In genomic region chrX:12986164-12986779, GRCh38 we compare ENCODE assay signal across 1 cellular context.
TF ChIP-seq lines count a peak whose summit lies in the region.

No MANE protein-coding gene starts in this region.

TF ChIP-seq in K562, 482 proteins besides CTCF, POLR2A, EP300 and RAD21 (continued from another document):
- TF ChIP-seq, protein P1, sequence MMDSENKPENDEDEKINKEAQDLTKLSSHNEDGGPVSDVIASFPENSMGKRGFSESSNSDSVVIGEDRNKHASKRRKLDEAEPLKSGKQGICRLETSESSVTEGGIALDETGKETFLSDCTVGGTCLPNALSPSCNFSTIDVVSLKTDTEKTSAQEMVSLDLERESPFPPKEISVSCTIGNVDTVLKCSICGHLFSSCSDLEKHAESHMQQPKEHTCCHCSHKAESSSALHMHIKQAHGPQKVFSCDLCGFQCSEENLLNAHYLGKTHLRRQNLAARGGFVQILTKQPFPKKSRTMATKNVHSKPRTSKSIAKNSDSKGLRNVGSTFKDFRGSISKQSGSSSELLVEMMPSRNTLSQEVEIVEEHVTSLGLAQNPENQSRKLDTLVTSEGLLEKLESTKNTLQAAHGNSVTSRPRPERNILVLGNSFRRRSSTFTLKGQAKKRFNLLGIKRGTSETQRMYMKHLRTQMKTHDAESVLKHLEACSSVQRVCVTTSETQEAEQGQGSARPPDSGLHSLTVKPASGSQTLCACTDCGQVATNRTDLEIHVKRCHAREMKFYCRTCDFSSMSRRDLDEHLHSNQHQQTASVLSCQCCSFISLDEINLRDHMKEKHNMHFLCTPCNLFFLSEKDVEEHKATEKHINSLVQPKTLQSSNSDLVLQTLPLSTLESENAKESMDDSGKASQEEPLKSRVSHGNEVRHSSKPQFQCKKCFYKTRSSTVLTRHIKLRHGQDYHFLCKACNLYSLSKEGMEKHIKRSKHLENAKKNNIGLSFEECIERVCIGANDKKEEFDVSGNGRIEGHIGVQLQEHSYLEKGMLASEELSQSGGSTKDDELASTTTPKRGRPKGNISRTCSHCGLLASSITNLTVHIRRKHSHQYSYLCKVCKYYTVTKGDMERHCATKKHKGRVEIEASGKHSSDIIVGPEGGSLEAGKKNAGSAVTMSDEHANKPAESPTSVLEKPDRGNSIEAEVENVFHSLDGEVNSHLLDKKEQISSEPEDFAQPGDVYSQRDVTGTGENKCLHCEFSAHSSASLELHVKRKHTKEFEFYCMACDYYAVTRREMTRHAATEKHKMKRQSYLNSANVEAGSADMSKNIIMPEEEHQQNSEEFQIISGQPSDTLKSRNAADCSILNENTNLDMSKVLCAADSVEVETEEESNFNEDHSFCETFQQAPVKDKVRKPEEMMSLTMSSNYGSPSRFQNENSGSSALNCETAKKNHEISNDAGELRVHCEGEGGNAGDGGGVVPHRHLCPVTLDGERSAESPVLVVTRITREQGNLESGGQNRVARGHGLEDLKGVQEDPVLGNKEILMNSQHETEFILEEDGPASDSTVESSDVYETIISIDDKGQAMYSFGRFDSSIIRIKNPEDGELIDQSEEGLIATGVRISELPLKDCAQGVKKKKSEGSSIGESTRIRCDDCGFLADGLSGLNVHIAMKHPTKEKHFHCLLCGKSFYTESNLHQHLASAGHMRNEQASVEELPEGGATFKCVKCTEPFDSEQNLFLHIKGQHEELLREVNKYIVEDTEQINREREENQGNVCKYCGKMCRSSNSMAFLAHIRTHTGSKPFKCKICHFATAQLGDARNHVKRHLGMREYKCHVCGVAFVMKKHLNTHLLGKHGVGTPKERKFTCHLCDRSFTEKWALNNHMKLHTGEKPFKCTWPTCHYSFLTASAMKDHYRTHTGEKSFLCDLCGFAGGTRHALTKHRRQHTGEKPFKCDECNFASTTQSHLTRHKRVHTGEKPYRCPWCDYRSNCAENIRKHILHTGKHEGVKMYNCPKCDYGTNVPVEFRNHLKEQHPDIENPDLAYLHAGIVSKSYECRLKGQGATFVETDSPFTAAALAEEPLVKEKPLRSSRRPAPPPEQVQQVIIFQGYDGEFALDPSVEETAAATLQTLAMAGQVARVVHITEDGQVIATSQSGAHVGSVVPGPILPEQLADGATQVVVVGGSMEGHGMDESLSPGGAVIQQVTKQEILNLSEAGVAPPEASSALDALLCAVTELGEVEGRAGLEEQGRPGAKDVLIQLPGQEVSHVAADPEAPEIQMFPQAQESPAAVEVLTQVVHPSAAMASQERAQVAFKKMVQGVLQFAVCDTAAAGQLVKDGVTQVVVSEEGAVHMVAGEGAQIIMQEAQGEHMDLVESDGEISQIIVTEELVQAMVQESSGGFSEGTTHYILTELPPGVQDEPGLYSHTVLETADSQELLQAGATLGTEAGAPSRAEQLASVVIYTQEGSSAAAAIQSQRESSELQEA (IDR thresholded peaks at IDR 0.05; ENCODE audit: low read depth): no peak
- TF ChIP-seq, protein P2, sequence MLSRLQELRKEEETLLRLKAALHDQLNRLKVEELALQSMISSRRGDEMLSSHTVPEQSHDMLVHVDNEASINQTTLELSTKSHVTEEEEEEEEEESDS (CRISPR knock-in tag; IDR thresholded peaks at IDR 0.05): no peak
- TF ChIP-seq RCOR1 (IDR thresholded peaks at IDR 0.05; ENCODE audit: borderline replicate concordance in 1 of 2, low read depth in 2 of 2, low read length in 2 of 2): 0 out of 4 replicates have a peak, but pooled peaks of 1 of the 2 experiments have one; percentile 16
- TF ChIP-seq, protein P3, sequence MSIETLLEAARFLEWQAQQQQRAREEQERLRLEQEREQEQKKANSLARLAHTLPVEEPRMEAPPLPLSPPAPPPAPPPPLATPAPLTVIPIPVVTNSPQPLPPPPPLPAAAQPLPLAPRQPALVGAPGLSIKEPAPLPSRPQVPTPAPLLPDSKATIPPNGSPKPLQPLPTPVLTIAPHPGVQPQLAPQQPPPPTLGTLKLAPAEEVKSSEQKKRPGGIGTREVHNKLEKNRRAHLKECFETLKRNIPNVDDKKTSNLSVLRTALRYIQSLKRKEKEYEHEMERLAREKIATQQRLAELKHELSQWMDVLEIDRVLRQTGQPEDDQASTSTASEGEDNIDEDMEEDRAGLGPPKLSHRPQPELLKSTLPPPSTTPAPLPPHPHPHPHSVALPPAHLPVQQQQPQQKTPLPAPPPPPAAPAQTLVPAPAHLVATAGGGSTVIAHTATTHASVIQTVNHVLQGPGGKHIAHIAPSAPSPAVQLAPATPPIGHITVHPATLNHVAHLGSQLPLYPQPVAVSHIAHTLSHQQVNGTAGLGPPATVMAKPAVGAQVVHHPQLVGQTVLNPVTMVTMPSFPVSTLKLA (conservative IDR thresholded peaks at IDR 0.05): no peak
- TF ChIP-seq SMARCA4 (IDR thresholded peaks at IDR 0.05): peak; percentile 69; the same call in 1 of the 2 replicates
- no peak for TF ChIP-seq TEAD1 (CRISPR knock-in tag; IDR thresholded peaks at IDR 0.05)
- 0 out of 2 replicates have a peak, but pooled peaks have one; percentile 46 for TF ChIP-seq CHAMP1 (IDR thresholded peaks at IDR 0.05)
- TF ChIP-seq CBFA2T3 (IDR thresholded peaks at IDR 0.05): peak; percentile 69
- TF ChIP-seq JUND (IDR thresholded peaks at IDR 0.05; ENCODE audit: borderline replicate concordance, low read depth, low read length): 0 out of 2 replicates have a peak, but pooled peaks have one; percentile 27
- TF ChIP-seq JUND (tag; IDR thresholded peaks at IDR 0.05; ENCODE audit: borderline replicate concordance, low read depth, low read length): peak; percentile 29; the same call in 1 of the 3 replicates
- no peak for TF ChIP-seq PYGO2 (tag; IDR thresholded peaks at IDR 0.05)
- TF ChIP-seq, protein P4, sequence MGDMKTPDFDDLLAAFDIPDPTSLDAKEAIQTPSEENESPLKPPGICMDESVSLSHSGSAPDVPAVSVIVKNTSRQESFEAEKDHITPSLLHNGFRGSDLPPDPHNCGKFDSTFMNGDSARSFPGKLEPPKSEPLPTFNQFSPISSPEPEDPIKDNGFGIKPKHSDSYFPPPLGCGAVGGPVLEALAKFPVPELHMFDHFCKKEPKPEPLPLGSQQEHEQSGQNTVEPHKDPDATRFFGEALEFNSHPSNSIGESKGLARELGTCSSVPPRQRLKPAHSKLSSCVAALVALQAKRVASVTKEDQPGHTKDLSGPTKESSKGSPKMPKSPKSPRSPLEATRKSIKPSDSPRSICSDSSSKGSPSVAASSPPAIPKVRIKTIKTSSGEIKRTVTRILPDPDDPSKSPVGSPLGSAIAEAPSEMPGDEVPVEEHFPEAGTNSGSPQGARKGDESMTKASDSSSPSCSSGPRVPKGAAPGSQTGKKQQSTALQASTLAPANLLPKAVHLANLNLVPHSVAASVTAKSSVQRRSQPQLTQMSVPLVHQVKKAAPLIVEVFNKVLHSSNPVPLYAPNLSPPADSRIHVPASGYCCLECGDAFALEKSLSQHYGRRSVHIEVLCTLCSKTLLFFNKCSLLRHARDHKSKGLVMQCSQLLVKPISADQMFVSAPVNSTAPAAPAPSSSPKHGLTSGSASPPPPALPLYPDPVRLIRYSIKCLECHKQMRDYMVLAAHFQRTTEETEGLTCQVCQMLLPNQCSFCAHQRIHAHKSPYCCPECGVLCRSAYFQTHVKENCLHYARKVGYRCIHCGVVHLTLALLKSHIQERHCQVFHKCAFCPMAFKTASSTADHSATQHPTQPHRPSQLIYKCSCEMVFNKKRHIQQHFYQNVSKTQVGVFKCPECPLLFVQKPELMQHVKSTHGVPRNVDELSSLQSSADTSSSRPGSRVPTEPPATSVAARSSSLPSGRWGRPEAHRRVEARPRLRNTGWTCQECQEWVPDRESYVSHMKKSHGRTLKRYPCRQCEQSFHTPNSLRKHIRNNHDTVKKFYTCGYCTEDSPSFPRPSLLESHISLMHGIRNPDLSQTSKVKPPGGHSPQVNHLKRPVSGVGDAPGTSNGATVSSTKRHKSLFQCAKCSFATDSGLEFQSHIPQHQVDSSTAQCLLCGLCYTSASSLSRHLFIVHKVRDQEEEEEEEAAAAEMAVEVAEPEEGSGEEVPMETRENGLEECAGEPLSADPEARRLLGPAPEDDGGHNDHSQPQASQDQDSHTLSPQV (IDR thresholded peaks at IDR 0.05): no peak
- TF ChIP-seq GATAD2B (IDR thresholded peaks at IDR 0.05; ENCODE audit: borderline replicate concordance): no peak
- TF ChIP-seq ZBTB11 (CRISPR knock-in tag; IDR thresholded peaks at IDR 0.05): no peak
- peak; percentile 70 for TF ChIP-seq EHMT2 (IDR thresholded peaks at IDR 0.05)
- TF ChIP-seq ZFP91 (CRISPR knock-in tag; IDR thresholded peaks at IDR 0.05): no peak
- TF ChIP-seq ARID1B (IDR thresholded peaks at IDR 0.05): peak; percentile 81
- TF ChIP-seq SMAD4 (CRISPR knock-in tag; conservative IDR thresholded peaks at IDR 0.05): no peak
- 0 out of 2 replicates have a peak, but pooled peaks have one; percentile 17 for TF ChIP-seq NCOR1 (IDR thresholded peaks at IDR 0.05)
- no peak for TF ChIP-seq ARID2 (IDR thresholded peaks at IDR 0.05)
- 0 out of 4 replicates have a peak, but pooled peaks of 1 of the 2 experiments have one; percentile 12 for TF ChIP-seq HDAC1 (IDR thresholded peaks at IDR 0.05)
- TF ChIP-seq ZC3H4 (CRISPR knock-in tag; IDR thresholded peaks at IDR 0.05; ENCODE audit: borderline replicate concordance): no peak
- TF ChIP-seq CBFA2T2 (conservative IDR thresholded peaks at IDR 0.05): peak; percentile 47
- TF ChIP-seq GTF2F1 (IDR thresholded peaks at IDR 0.05; ENCODE audit: low read depth, low read length): no peak
- TF ChIP-seq, protein P5, sequence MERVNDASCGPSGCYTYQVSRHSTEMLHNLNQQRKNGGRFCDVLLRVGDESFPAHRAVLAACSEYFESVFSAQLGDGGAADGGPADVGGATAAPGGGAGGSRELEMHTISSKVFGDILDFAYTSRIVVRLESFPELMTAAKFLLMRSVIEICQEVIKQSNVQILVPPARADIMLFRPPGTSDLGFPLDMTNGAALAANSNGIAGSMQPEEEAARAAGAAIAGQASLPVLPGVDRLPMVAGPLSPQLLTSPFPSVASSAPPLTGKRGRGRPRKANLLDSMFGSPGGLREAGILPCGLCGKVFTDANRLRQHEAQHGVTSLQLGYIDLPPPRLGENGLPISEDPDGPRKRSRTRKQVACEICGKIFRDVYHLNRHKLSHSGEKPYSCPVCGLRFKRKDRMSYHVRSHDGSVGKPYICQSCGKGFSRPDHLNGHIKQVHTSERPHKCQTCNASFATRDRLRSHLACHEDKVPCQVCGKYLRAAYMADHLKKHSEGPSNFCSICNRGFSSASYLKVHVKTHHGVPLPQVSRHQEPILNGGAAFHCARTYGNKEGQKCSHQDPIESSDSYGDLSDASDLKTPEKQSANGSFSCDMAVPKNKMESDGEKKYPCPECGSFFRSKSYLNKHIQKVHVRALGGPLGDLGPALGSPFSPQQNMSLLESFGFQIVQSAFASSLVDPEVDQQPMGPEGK (CRISPR knock-in tag; IDR thresholded peaks at IDR 0.05; ENCODE audit: borderline replicate concordance): no peak
- TF ChIP-seq TCF3 (CRISPR knock-in tag; IDR thresholded peaks at IDR 0.05): peak; percentile 65
- no peak for TF ChIP-seq RFX7 (CRISPR knock-in tag; IDR thresholded peaks at IDR 0.05)
TF ChIP-seq in K562: peak in this region for 21.
